15 cellular contexts compared by ENCODE assay signal in the genomic region with DNA sequence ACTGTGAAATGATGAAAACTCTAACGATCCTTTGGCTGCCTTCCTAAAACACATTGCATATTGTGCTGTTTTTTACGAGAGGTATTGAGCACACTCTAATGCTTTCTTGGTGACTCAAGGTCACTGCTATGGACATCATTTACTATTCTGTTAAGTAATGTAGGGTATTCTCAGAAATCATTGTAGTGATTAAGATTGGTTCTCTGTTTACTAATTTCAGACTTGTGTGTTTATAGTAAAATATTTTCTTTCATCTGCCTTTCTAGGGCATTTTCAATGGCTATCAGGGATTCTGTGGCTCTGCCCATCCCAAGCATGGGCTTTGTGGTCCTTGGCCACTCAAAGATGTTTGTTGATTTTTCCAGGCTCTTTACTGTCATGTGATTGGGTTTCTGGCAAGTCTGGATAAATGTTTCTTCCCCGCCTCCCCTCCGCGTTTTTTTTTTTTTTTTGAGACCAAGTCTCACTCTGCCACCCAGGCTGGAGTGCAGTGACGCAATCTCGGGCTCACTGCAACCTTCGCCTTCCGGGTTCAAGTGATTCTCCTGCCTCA. TPM values are rescaled to one million over a fixed set of nuclear protein-coding genes. Genes with fewer than 3 reads are reported as not detected.
DNase-seq lines count a peak whose midpoint lies in the region; ATAC-seq and TF ChIP-seq lines count a peak whose summit lies in the region.
"Had no signal": no experiment of that assay in that cellular context is flagged by ENCODE, and none has a peak within 500 bp of the region (broad histone marks: within the 10 kb centered on the region; RNA-seq: fewer than 3 reads in every experiment).

No MANE protein-coding gene starts in this region.

- H3K27ac ChIP-seq in CD4-positive, alpha-beta memory T cell (ENCODE audit: low read depth, low read length) = no peak overlapping the region
- H3K27ac ChIP-seq: epithelial cell of prostate, neural progenitor cell, suprapubic skin had no signal

- H3K27ac Mint-ChIP-seq in CD4-positive, alpha-beta memory T cell = peak overlapping the region in 4 of 7 donors; percentile 14 to 57 (median 26)
- H3K27ac Mint-ChIP-seq in HFFc6 = peak overlapping the region; percentile 77
- H3K27ac Mint-ChIP-seq in neural crest cell (ENCODE audit: unreplicated experiment) = peak overlapping the region; percentile 27
- H3K27ac Mint-ChIP-seq: neural progenitor cell had no signal

- no peak overlapping the region for H3K9ac ChIP-seq in adipocyte (ENCODE audit: low read length)
- H3K9ac ChIP-seq: neural progenitor cell had no signal

- H3K9me3 ChIP-seq in CD4-positive, alpha-beta memory T cell (ENCODE audit: control insufficient read depth in 1 of 2, low read length in 2 of 2) = no peaks in the 10 kb centered on the region
- peaks cover 2% of the 10 kb centered on the region for H3K9me3 ChIP-seq in adipocyte (ENCODE audit: control insufficient read depth, low read length)
- H3K9me3 ChIP-seq: suprapubic skin had no signal

- H3K4me1 Mint-ChIP-seq in CD4-positive, alpha-beta memory T cell = peaks cover 17 to 39% (median 30%) of the 10 kb centered on the region in 4 donors
- peaks cover 16% of the 10 kb centered on the region for H3K4me1 Mint-ChIP-seq in HFFc6 (ENCODE audit: low read depth)
- H3K4me1 Mint-ChIP-seq in neural crest cell = no peaks in the 10 kb centered on the region
- H3K4me1 Mint-ChIP-seq: neural progenitor cell had no signal

- intact Hi-C loops in CD4-positive, alpha-beta memory T cell (cut with micrococcal nuclease) = no loop called here
- intact Hi-C loops in left colon (cut with DNase I, micrococcal nuclease) = no loop called here

- POLR2A ChIA-PET in CD4-positive, alpha-beta memory T cell (lab: Charles Lee; ENCODE audit: partially characterized antibody) = no interaction called here

- H3K36me3 ChIP-seq in CD4-positive, alpha-beta memory T cell (ENCODE audit: insufficient read depth, low read length) = peaks cover 3% of the 10 kb centered on the region
- H3K36me3 ChIP-seq in adipocyte (ENCODE audit: control insufficient read depth, insufficient read depth, low read length, severe bottlenecking) = peaks cover 36% of the 10 kb centered on the region

- no peak overlapping the region for H3K4me3 ChIP-seq in CD4-positive, alpha-beta memory T cell (ENCODE audit: low read length in 2 of 2)
- no peak overlapping the region for H3K4me3 ChIP-seq in adipocyte (ENCODE audit: low read length)
- H3K4me3 ChIP-seq: neural progenitor cell, suprapubic skin had no signal

- peaks cover 47 to 49% of the 10 kb centered on the region in 2 donors for H3K36me3 Mint-ChIP-seq in CD4-positive, alpha-beta memory T cell
- H3K36me3 Mint-ChIP-seq in HFFc6 (ENCODE audit: low read depth) (peaks cover 14% of the 10 kb centered on the region), neural crest cell (ENCODE audit: low read depth) (peaks cover 21% of the 10 kb centered on the region)

- TF ChIP-seq CTCF in HFFc6 (IDR thresholded peaks at IDR 0.05) (no peak), neural crest cell (conservative IDR thresholded peaks at IDR 0.05) (no peak)

- ATAC-seq in left colon (no peak), HG03378 (IDR thresholded peaks at IDR 0.05; ENCODE audit: unreplicated experiment) (no peak)

- no peaks in the 10 kb centered on the region for H3K27me3 Mint-ChIP-seq in CD4-positive, alpha-beta memory T cell
- no peaks in the 10 kb centered on the region for H3K27me3 Mint-ChIP-seq in HFFc6 (ENCODE audit: insufficient read depth)
- no peaks in the 10 kb centered on the region for H3K27me3 Mint-ChIP-seq in neural crest cell (ENCODE audit: low read depth)
- H3K27me3 Mint-ChIP-seq: brain had no signal

- peaks cover 0 to 4% (median 0%) of the 10 kb centered on the region in 8 donors for H3K9me3 Mint-ChIP-seq in CD4-positive, alpha-beta memory T cell
- H3K9me3 Mint-ChIP-seq in HFFc6 (peaks cover 10% of the 10 kb centered on the region), neural crest cell (peaks cover 6% of the 10 kb centered on the region)

- CTCF ChIA-PET in CD4-positive, alpha-beta memory T cell (lab: Charles Lee; ENCODE audit: partially characterized antibody) = no interaction called here

- H3K4me1 ChIP-seq in CD4-positive, alpha-beta memory T cell (ENCODE audit: insufficient read depth, low read length) = peaks cover 15% of the 10 kb centered on the region
- peaks cover 5% of the 10 kb centered on the region for H3K4me1 ChIP-seq in adipocyte (ENCODE audit: control insufficient read depth, insufficient read depth, low read length)
- H3K4me1 ChIP-seq: neural progenitor cell, suprapubic skin had no signal

- no peak for DNase-seq in CD4-positive, alpha-beta memory T cell
- peak; percentile 66 for DNase-seq in HFFc6
- DNase-seq in adipocyte (ENCODE audit: low read depth) = peak; percentile 39
- no peak for DNase-seq in neural crest cell (ENCODE audit: low read depth, low spot score)
- DNase-seq in left colon = no peak
- no peak for DNase-seq in retina
- DNase-seq in central memory CD4-positive, alpha-beta T cell = no peak
- DNase-seq: KBM-7; NCI-H446; stimulated activated CD4-positive, alpha-beta T cell treated with anti-CD3 and anti-CD28 coated beads, Interleukin-2, amount 100 ng/mL, for 24 hours had no signal

- H3K27me3 ChIP-seq in CD4-positive, alpha-beta memory T cell (ENCODE audit: insufficient read depth, low read length) = no peaks in the 10 kb centered on the region
- H3K27me3 ChIP-seq in adipocyte (replicated peaks; ENCODE audit: control insufficient read depth, insufficient read depth, low read length) = no peaks in the 10 kb centered on the region
- H3K27me3 ChIP-seq: neural progenitor cell, suprapubic skin had no signal

- no peak overlapping the region for H3K4me3 Mint-ChIP-seq in CD4-positive, alpha-beta memory T cell
- H3K4me3 Mint-ChIP-seq in HFFc6 = no peak overlapping the region
- H3K4me3 Mint-ChIP-seq in neural crest cell = no peak overlapping the region
- H3K4me3 Mint-ChIP-seq: brain, neural progenitor cell had no signal

RNA-seq across cellular contexts. Expression of a gene that starts 29.3 kb away (rescaled TPM):
- 10 to 100 TPM; 35.7 to 39.3 TPM for total RNA-seq in CD4-positive, alpha-beta memory T cell
- 100 to 1,000 TPM in 1 of 2 donors, 10 to 100 TPM in 1; 82.4 to 116 TPM for polyA plus RNA-seq in CD4-positive, alpha-beta memory T cell
- total RNA-seq in HFFc6 (2021; fragmentation: NEBNext Ultra II Directional; extraction: Animal tissue kit (Norgen Biotek cat#: 25700)) = 10 to 100 TPM; 48.7 to 54.1 (median 51.5) TPM
- total RNA-seq in neural crest cell (56.8 and 62.3 TPM in 2 replicates), left colon (10 to 100 TPM; 50.8 to 52.9 TPM)

Comparison
In these comparisons a context has a peak if more than half of its experiments do, and no peak if none do; other contexts are left out.
1. DNase-seq: peak in HFFc6 (single experiment) and adipocyte (single experiment); none in CD4-positive, alpha-beta memory T cell (0 of 5), neural crest cell (single experiment), left colon (0 of 2), retina (single experiment) and central memory CD4-positive, alpha-beta T cell (single experiment).
2. H3K27ac Mint-ChIP-seq: peak in every context shown above with its lines; median percentile 77 in HFFc6; 27 in neural crest cell; 26 in CD4-positive, alpha-beta memory T cell.